Comparison of ENCODE assay signal across 8 cellular contexts in genomic region chr20:43751167-43752050, GRCh38. TPM values are rescaled to one million over a fixed set of nuclear protein-coding genes. Genes with fewer than 3 reads are reported as not detected.
A peak's percentile ranks its signal among the peaks of the same experiment; 100 is the strongest.
DNase-seq lines count a peak whose midpoint lies in the region; ATAC-seq and TF ChIP-seq lines count a peak whose summit lies in the region.

No MANE protein-coding gene starts in this region.

- peaks cover 9% of the 10 kb centered on the region for H3K4me1 ChIP-seq in CD8-positive, alpha-beta T cell (ENCODE audit: insufficient read depth, low read length)
- H3K4me1 ChIP-seq in foreskin keratinocyte = no peaks in the 10 kb centered on the region

- H3K27ac Mint-ChIP-seq in CD8-positive, alpha-beta T cell = no peak overlapping the region

- no peak overlapping the region for H3K4me3 ChIP-seq in CD8-positive, alpha-beta T cell (ENCODE audit: low read depth, low read length)

- POLR2A ChIA-PET in CD8-positive, alpha-beta T cell (lab: Charles Lee) = no interaction called here

- no peaks in the 10 kb centered on the region for H3K36me3 Mint-ChIP-seq in CD8-positive, alpha-beta T cell

- intact Hi-C loops in CD8-positive, alpha-beta T cell (cut with DNase I, micrococcal nuclease) = loop anchor here in 1 of 2 experiments (5.0 kb wide), 1 partner anchor 91 kb away; no protein-coding TSS in a partner anchor

- DNase-seq in CD8-positive, alpha-beta T cell = no peak
- DNase-seq in foreskin keratinocyte = peak; percentile 67 to 75
- no peak for DNase-seq in hepatic stellate cell (ENCODE audit: low spot score)
- no peak for DNase-seq in cerebellum (ENCODE audit: low spot score)
- DNase-seq in cortex of kidney (lab: John Stamatoyannopoulos, UW) = no peak

- H3K4me1 Mint-ChIP-seq in CD8-positive, alpha-beta T cell (ENCODE audit: low read depth) = peaks cover 27% of the 10 kb centered on the region

- peak; percentile 62 for ATAC-seq in CD8-positive, alpha-beta T cell
- ATAC-seq in GM19397 (IDR thresholded peaks at IDR 0.05; ENCODE audit: unreplicated experiment) (peak; percentile 63), HG03442 (IDR thresholded peaks at IDR 0.05; ENCODE audit: unreplicated experiment) (peak; percentile 76), foreskin keratinocyte (peak; percentile 56)
- ATAC-seq in activated CD4-positive, CD25-positive, alpha-beta regulatory T cell treated with anti-CD3 and anti-CD28 coated beads, Interleukin-2, amount 50 U/mL, for 24 hours = peak; percentile 89

- H3K36me3 ChIP-seq in CD8-positive, alpha-beta T cell (ENCODE audit: insufficient read depth, low read length) = no peaks in the 10 kb centered on the region

- H3K27ac ChIP-seq in CD8-positive, alpha-beta T cell (ENCODE audit: low read depth, low read length) = no peak overlapping the region
- H3K27ac ChIP-seq in foreskin keratinocyte = no peak overlapping the region

- CTCF ChIA-PET in CD8-positive, alpha-beta T cell (lab: Charles Lee) = interaction anchor here (0.9 to 4.7 kb wide), 15 partner anchors 11 to 444 kb away, joined by 3 to 45 read pairs (median 6); no protein-coding TSS in a partner anchor

- peaks cover 5% of the 10 kb centered on the region for H3K27me3 Mint-ChIP-seq in CD8-positive, alpha-beta T cell (ENCODE audit: low read depth)

- no peak for TF ChIP-seq CTCF in CD8-positive, alpha-beta T cell (IDR thresholded peaks at IDR 0.05)
- TF ChIP-seq CTCF in foreskin keratinocyte (conservative IDR thresholded peaks at IDR 0.05) = peak; percentile 35

- no peaks in the 10 kb centered on the region for H3K9me3 Mint-ChIP-seq in CD8-positive, alpha-beta T cell

- no peak overlapping the region for H3K4me3 Mint-ChIP-seq in CD8-positive, alpha-beta T cell

- no peaks in the 10 kb centered on the region for H3K9me3 ChIP-seq in CD8-positive, alpha-beta T cell (ENCODE audit: low read length)

- no peaks in the 10 kb centered on the region for H3K27me3 ChIP-seq in CD8-positive, alpha-beta T cell (ENCODE audit: insufficient read depth, low read length)
- H3K27me3 ChIP-seq in foreskin keratinocyte = peaks cover 4% of the 10 kb centered on the region

RNA-seq across cellular contexts. Expression of gene GTSF1L, which starts 24.6 kb away (rescaled TPM):
- not detected for total RNA-seq in CD8-positive, alpha-beta T cell
- total RNA-seq in foreskin keratinocyte (not detected in 2 replicates), cerebellum (not detected)
- not detected in 2 replicates for polyA plus RNA-seq in foreskin keratinocyte

Comparison
In these comparisons a context has a peak if more than half of its experiments do, and no peak if none do; other contexts are left out.
1. DNase-seq: peak in foreskin keratinocyte (2 of 2); none in CD8-positive, alpha-beta T cell (0 of 7), hepatic stellate cell (single experiment), cerebellum (single experiment) and cortex of kidney (single experiment).
2. Peak in every context shown above with its lines, with median percentiles within 50 percentile points of each other: ATAC-seq.